ENCODE assay signal across 8 cellular contexts in the genomic region with DNA sequence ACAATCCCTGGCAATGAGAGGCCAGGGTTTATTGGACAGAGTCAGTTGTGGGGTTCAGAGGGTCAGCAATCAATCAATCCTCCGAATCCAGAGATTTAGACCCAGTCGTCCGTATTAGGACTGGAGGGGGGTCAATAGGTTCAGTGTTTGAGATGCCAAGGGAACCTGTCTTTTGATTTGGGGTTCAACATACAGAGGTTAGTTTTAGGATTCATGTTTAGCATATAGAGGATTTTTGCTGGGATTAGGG. TPM values are rescaled to one million over a fixed set of nuclear protein-coding genes. Genes with fewer than 3 reads are reported as not detected.
DNase-seq lines count a peak whose midpoint lies in the region; ATAC-seq and TF ChIP-seq lines count a peak whose summit lies in the region.

No MANE protein-coding gene starts in this region.

- ATAC-seq in DND-41 (ENCODE audit: insufficient read depth, low read depth) (no peak), GM21619 (IDR thresholded peaks at IDR 0.05; ENCODE audit: unreplicated experiment) (no peak)

- H3K27ac ChIP-seq in DND-41 (ENCODE audit: low read length) (peak overlapping the region; percentile 69), OCI-LY3 (ENCODE audit: low read length) (no peak overlapping the region), ovary (peak overlapping the region; percentile 55 to 80)

- H3K79me2 ChIP-seq in DND-41 (ENCODE audit: insufficient read depth, low read length) (peaks cover 7% of the 10 kb centered on the region; the same call in 1 of the 2 replicates), OCI-LY3 (ENCODE audit: low read length) (peaks cover 11% of the 10 kb centered on the region)

- 0 to 2% (median 0%) methylated on average over 3 of the region's 3 CpGs for WGBS in ovary, 3 donors

- H3K9me3 ChIP-seq in DND-41 (ENCODE audit: insufficient read depth, low read length, severe bottlenecking) (no peaks in the 10 kb centered on the region), OCI-LY3 (ENCODE audit: insufficient read depth, low read length) (no peaks in the 10 kb centered on the region), ovary (no peaks in the 10 kb centered on the region)

- intact Hi-C loops in ovary (cut with DNase I): no loop called here

- H4K20me1 ChIP-seq in DND-41 (ENCODE audit: insufficient read depth, low read length): no peaks in the 10 kb centered on the region
- H4K20me1 ChIP-seq in OCI-LY3 (ENCODE audit: insufficient read depth, low read length): no peaks in the 10 kb centered on the region

- TF ChIP-seq CTCF in DND-41 (IDR thresholded peaks at IDR 0.05; ENCODE audit: borderline replicate concordance, extremely low read depth, low read length, poor library complexity, severe bottlenecking) (no peak), OCI-LY3 (IDR thresholded peaks at IDR 0.05; ENCODE audit: low read depth, low read length) (no peak), epithelial cell of esophagus (IDR thresholded peaks at IDR 0.05; ENCODE audit: insufficient read depth, low read depth, low read length, missing control alignments) (no peak), ovary (IDR thresholded peaks at IDR 0.05) (no peak)

- DNase-seq in DND-41: no peak
- no peak for DNase-seq in epithelial cell of esophagus (ENCODE audit: low read depth)
- no peak for DNase-seq in ovary
- DNase-seq in COLO668 (lab: John Stamatoyannopoulos, UW; ENCODE audit: unreplicated experiment): no peak
- no peak for DNase-seq in retina
- DNase-seq in occipital lobe (lab: John Stamatoyannopoulos, UW): no peak

- no peak for TF ChIP-seq EP300 in ovary (IDR thresholded peaks at IDR 0.05)

- peak overlapping the region; percentile 59 to 65 for H3K4me3 ChIP-seq in DND-41 (ENCODE audit: low read depth in 1 of 2, low read length in 2 of 2)
- peak overlapping the region; percentile 98 for H3K4me3 ChIP-seq in OCI-LY3 (ENCODE audit: low read length)
- peak overlapping the region; percentile 73 for H3K4me3 ChIP-seq in epithelial cell of esophagus (ENCODE audit: low read length)
- H3K4me3 ChIP-seq in ovary: peak overlapping the region; percentile 87

- peak overlapping the region; percentile 76 for H3K9ac ChIP-seq in DND-41 (ENCODE audit: low read depth, low read length)
- H3K9ac ChIP-seq in OCI-LY3 (ENCODE audit: low read length): peak overlapping the region; percentile 88

- H2AFZ ChIP-seq in DND-41 (ENCODE audit: low read depth, low read length): peak overlapping the region; percentile 80
- H2AFZ ChIP-seq in OCI-LY3 (ENCODE audit: low read depth, low read length): no peak overlapping the region

- H3K4me2 ChIP-seq in DND-41 (ENCODE audit: insufficient read depth, low read length) (peak overlapping the region; percentile 89), OCI-LY3 (ENCODE audit: low read length) (peak overlapping the region; percentile 91)

- H3K27me3 ChIP-seq in DND-41 (ENCODE audit: insufficient read depth, low read length, poor library complexity) (peaks cover 2% of the 10 kb centered on the region), OCI-LY3 (ENCODE audit: low read depth, low read length) (peaks cover 8% of the 10 kb centered on the region; the same call in 1 of the 2 replicates), ovary (no peaks in the 10 kb centered on the region)

- TF ChIP-seq POLR2A in ovary (IDR thresholded peaks at IDR 0.05): no peak

- H3K36me3 ChIP-seq in DND-41 (ENCODE audit: insufficient read depth, low read length): peaks cover 5% of the 10 kb centered on the region; the same call in 1 of the 2 replicates
- H3K36me3 ChIP-seq in OCI-LY3 (replicated peaks; ENCODE audit: low read depth, low read length): no peaks in the 10 kb centered on the region
- H3K36me3 ChIP-seq in ovary: no peaks in the 10 kb centered on the region

- H3K4me1 ChIP-seq in DND-41 (ENCODE audit: insufficient read depth, low read length): peaks cover 28% of the 10 kb centered on the region
- peaks cover 11% of the 10 kb centered on the region for H3K4me1 ChIP-seq in OCI-LY3 (ENCODE audit: low read length)
- H3K4me1 ChIP-seq in ovary (ENCODE audit: insufficient read depth): peaks cover 3% of the 10 kb centered on the region

RNA-seq across cellular contexts. Expression of a gene that starts 0.3 kb away (rescaled TPM):
- 10 to 100 TPM; 14.2 to 35.7 (median 23.7) TPM for total RNA-seq in ovary
- 10 to 100 TPM; 20.0 to 33.7 TPM for polyA plus RNA-seq in ovary
- 7.5 TPM for total RNA-seq in occipital lobe

RNA-seq across cellular contexts. Expression of a gene that starts 15.3 kb away (rescaled TPM):
- under 1 TPM in 3 of 7 donors, not detected in 4; 0.10 to 0.28 (median 0.24) TPM for total RNA-seq in ovary
- under 1 TPM in 1 of 2 donors, not detected in 1; 0.05 TPM for polyA plus RNA-seq in ovary
- 8.3 TPM for total RNA-seq in occipital lobe

RNA-seq across cellular contexts. Expression of a gene that starts 44.6 kb away (rescaled TPM):
- 100 to 1,000 TPM in 6 of 7 donors, 10 to 100 TPM in 1; 89.4 to 181 (median 135) TPM for total RNA-seq in ovary
- polyA plus RNA-seq in ovary: 10 to 100 TPM in 1 of 2 donors, 1 to 10 TPM in 1; 4.0 to 76.0 TPM
- 25.9 TPM for total RNA-seq in occipital lobe

RNA-seq across cellular contexts. Expression of a gene that starts 44.8 kb away (rescaled TPM):
- 10 to 100 TPM in 6 of 7 donors, 1 to 10 TPM in 1; 5.8 to 22.7 (median 10.7) TPM for total RNA-seq in ovary
- 1 to 10 TPM in 1 of 2 donors, under 1 TPM in 1; 0.62 to 6.5 TPM for polyA plus RNA-seq in ovary
- 14.0 TPM for total RNA-seq in occipital lobe
